ENCODE assay signal across 16 cellular contexts in the genomic region with DNA sequence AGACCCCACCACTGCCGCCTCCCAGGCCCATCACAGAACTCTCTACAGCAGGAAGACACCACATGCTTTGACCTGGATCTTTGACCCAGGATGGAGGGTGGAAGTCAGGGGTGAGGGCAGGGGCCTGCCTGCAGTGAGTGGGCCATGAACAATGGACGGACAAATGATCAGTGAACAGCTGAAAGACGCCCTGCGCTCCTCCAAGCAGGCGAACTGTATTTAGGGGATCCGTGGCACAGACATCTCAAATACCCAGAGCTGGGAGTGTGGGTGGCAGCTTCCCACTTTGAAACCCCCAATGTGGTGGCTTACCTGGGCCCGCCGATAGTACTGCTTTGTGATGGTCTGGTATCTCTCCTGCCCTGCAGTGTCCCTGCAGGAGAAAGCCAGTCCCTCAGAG. TPM values are rescaled to one million over a fixed set of nuclear protein-coding genes. Genes with fewer than 3 reads are reported as not detected.
"Had no signal": no experiment of that assay in that cellular context is flagged by ENCODE, and none has a peak within 500 bp of the region (broad histone marks: within the 10 kb centered on the region; RNA-seq: fewer than 3 reads in every experiment).

No MANE protein-coding gene starts in this region.

- H3K27me3 ChIP-seq: brain microvascular endothelial cell, hepatocyte had no signal

- H3K4me2 ChIP-seq: hepatocyte had no signal

- H3K9me3 ChIP-seq: lower lobe of right lung, thoracic aorta had no signal

- H3K36me3 ChIP-seq: brain microvascular endothelial cell, thoracic aorta had no signal

- H3K4me3 ChIP-seq: hepatocyte, lower lobe of right lung, thoracic aorta had no signal

- H3K4me1 ChIP-seq: lower lobe of right lung had no signal

- ATAC-seq: activated CD4-positive, CD25-positive, alpha-beta regulatory T cell treated with anti-CD3 and anti-CD28 coated beads, Interleukin-2, amount 50 U/mL, for 24 hours; lower lobe of right lung; SK-N-SH treated with all-trans-retinoic acid at 6 μM for 48 hours had no signal

- H3K27ac ChIP-seq: brain microvascular endothelial cell, hepatocyte, lower lobe of right lung, thoracic aorta had no signal

- H2AFZ ChIP-seq: hepatocyte had no signal

- DNase-seq: amniotic stem cell; brain microvascular endothelial cell; kidney glomerular epithelial cell; lower lobe of right lung; nephron progenitor cell; SHP77 treated with DMSO at 0.1 percent for 48 hours; stimulated activated CD4-positive, alpha-beta T cell treated with anti-CD3 and anti-CD28 coated beads, Interleukin-4, amount 100 ng/mL, for 1 hour; T-helper 1 cell; T1000 had no signal

RNA-seq across cellular contexts. Expression of a gene that starts 8.7 kb away (rescaled TPM):
- total RNA-seq: cerebellum, dermis microvascular lymphatic vessel endothelial cell, lower lobe of right lung, osteoblast had no signal
